Comparison of ENCODE assay signal across 8 cellular contexts in genomic region chr4:138182838-138183426, GRCh38. TPM values are rescaled to one million over a fixed set of nuclear protein-coding genes. Genes with fewer than 3 reads are reported as not detected.
DNase-seq lines count a peak whose midpoint lies in the region; ATAC-seq and TF ChIP-seq lines count a peak whose summit lies in the region.

No MANE protein-coding gene starts in this region.

- peak; percentile 65 for ATAC-seq in HG03378 (IDR thresholded peaks at IDR 0.05; ENCODE audit: unreplicated experiment)
- no peak for ATAC-seq in HG02571 (IDR thresholded peaks at IDR 0.05; ENCODE audit: unreplicated experiment)

- peak; percentile 20 for DNase-seq in A172 (ENCODE audit: low spot score)
- DNase-seq in Peyer's patch: no peak
- DNase-seq in esophagus squamous epithelium (lab: John Stamatoyannopoulos, UW): no peak
- no peak for DNase-seq in osteocyte (ENCODE audit: extremely low spot score, unreplicated experiment)
- DNase-seq in stimulated activated CD4-positive, alpha-beta T cell treated with anti-CD3 and anti-CD28 coated beads, Interleukin-12 subunit alpha, Interleukin-12 subunit beta, amount 100 ng/mL, for 4 hours: no peak

- H3K27me3 ChIP-seq in Peyer's patch (no peaks in the 10 kb centered on the region), esophagus squamous epithelium (peaks cover 0 to 8% (median 0%) of the 10 kb centered on the region in 4 donors)

- H3K27ac ChIP-seq in Peyer's patch (no peak overlapping the region), esophagus squamous epithelium (no peak overlapping the region)

- H3K27me3 Mint-ChIP-seq in osteocyte (ENCODE audit: unreplicated experiment): no peaks in the 10 kb centered on the region

- H3K9me3 ChIP-seq in Peyer's patch (no peaks in the 10 kb centered on the region), esophagus squamous epithelium (no peaks in the 10 kb centered on the region)

- peak; percentile 18; the same call in 1 of the 2 replicates for TF ChIP-seq CTCF in GM12875 (IDR thresholded peaks at IDR 0.05; ENCODE audit: borderline replicate concordance, insufficient read depth, low read depth, low read length)
- peak in 4 of 6 experiments; percentile 56 to 84 (median 76) for TF ChIP-seq CTCF in Peyer's patch (IDR thresholded peaks at IDR 0.05)
- TF ChIP-seq CTCF in esophagus squamous epithelium (IDR thresholded peaks at IDR 0.05): peak in 5 of 6 experiments; percentile 57 to 80 (median 61)
- TF ChIP-seq CTCF in osteocyte (IDR thresholded peaks at IDR 0.05): peak; percentile 77

- no peak overlapping the region for H3K27ac Mint-ChIP-seq in osteocyte (ENCODE audit: unreplicated experiment)

- H3K9me3 Mint-ChIP-seq in osteocyte (ENCODE audit: unreplicated experiment): no peaks in the 10 kb centered on the region

- H3K36me3 Mint-ChIP-seq in osteocyte (ENCODE audit: unreplicated experiment): peaks cover 33% of the 10 kb centered on the region

- peaks cover 9% of the 10 kb centered on the region for H3K4me1 Mint-ChIP-seq in osteocyte (ENCODE audit: unreplicated experiment)

- H3K4me3 Mint-ChIP-seq in osteocyte (ENCODE audit: unreplicated experiment): no peak overlapping the region

- 44 to 48% methylated on average over 6 of the region's 6 CpGs for WGBS in esophagus squamous epithelium, 2 donors

- H3K4me1 ChIP-seq in Peyer's patch: no peaks in the 10 kb centered on the region
- H3K4me1 ChIP-seq in esophagus squamous epithelium: peaks cover 6 to 21% (median 16%) of the 10 kb centered on the region in 3 donors

- H3K4me3 ChIP-seq in GM12875 (ENCODE audit: low read depth, low read length) (no peak overlapping the region), Peyer's patch (no peak overlapping the region), esophagus squamous epithelium (no peak overlapping the region)

- TF ChIP-seq POLR2A in Peyer's patch (IDR thresholded peaks at IDR 0.05): no peak
- TF ChIP-seq POLR2A in esophagus squamous epithelium (IDR thresholded peaks at IDR 0.05): no peak

- intact Hi-C loops in esophagus squamous epithelium (cut with DNase I): no loop called here

- H3K36me3 ChIP-seq in Peyer's patch (no peaks in the 10 kb centered on the region), esophagus squamous epithelium (no peaks in the 10 kb centered on the region)

RNA-seq across cellular contexts. Expression of gene SLC7A11, which starts 59.2 kb away (rescaled TPM):
- total RNA-seq in A172 (2014; rRNA removed; shearing (Covaris generic)): 23.8 and 61.0 TPM in 2 replicates
- total RNA-seq in Peyer's patch: under 1 TPM; under 0.01 to 0.88 (median 0.64) TPM
- total RNA-seq in esophagus squamous epithelium: 10 to 100 TPM in 1 of 4 donors, 1 to 10 TPM in 3; 1.5 to 30.1 (median 7.9) TPM
- 26.5 and 29.1 TPM in 2 replicates for total RNA-seq in osteocyte

Comparison
In these comparisons a context has a peak if more than half of its experiments do, and no peak if none do; other contexts are left out.
1. CTCF ChIP-seq: peak in every context shown above with its lines; median percentile 77 in osteocyte; 76 in Peyer's patch; 61 in esophagus squamous epithelium; 18 in GM12875.